29 cellular contexts compared by ENCODE assay signal in genomic region chr17:20702692-20703091, GRCh38.
"Had no signal": no experiment of that assay in that cellular context is flagged by ENCODE, and none has a peak within 500 bp of the region (broad histone marks: within the 10 kb centered on the region; RNA-seq: fewer than 3 reads in every experiment).

No MANE protein-coding gene starts in this region.

- H3K4me1 ChIP-seq: esophagus muscularis mucosa, gastrocnemius medialis, heart right ventricle had no signal

- H3K36me3 ChIP-seq: esophagus muscularis mucosa, gastrocnemius medialis, heart right ventricle, WERI-Rb-1 had no signal

- H3K36me3 Mint-ChIP-seq: activated naive CD8-positive, alpha-beta T cell; T-cell had no signal

- H3K9me3 Mint-ChIP-seq: activated B cell treated with CpG ODN at 0.5 μM for 24 hours; activated CD4-positive, alpha-beta memory T cell treated with anti-CD3 and anti-CD28 coated beads, Interleukin-2, amount 10 ng/mL, durations not matched to agents 7 days and 5 days; activated T-cell treated with anti-CD3 and anti-CD28 coated beads, Interleukin-2, amount 50 U/mL, for 24 hours; activated T-cell treated with anti-CD3 and anti-CD28 coated beads, Interleukin-2, amount 50 U/mL, for 72 hours; dendritic cell treated with granulocyte-macrophage colony-stimulating factor and Interleukin-4, amounts not matched to agents 40 ng/mL and 50 ng/mL, for 4 days; T-cell; T-helper 1 cell treated with Interleukin-12 subunit alpha and Interleukin-12 subunit beta and Interleukin-4 antibody, amounts not matched to agents 30 μg/mL and 1 μg/mL, for 36 hours had no signal

- H3K4me3 Mint-ChIP-seq: activated B cell treated with CpG ODN at 0.5 μM for 24 hours; activated CD4-positive, alpha-beta memory T cell treated with anti-CD3 and anti-CD28 coated beads, Interleukin-2, amount 10 ng/mL, durations not matched to agents 7 days and 5 days; activated naive CD8-positive, alpha-beta T cell; activated T-cell treated with anti-CD3 and anti-CD28 coated beads, Interleukin-2, amount 50 U/mL, for 24 hours; activated T-cell treated with anti-CD3 and anti-CD28 coated beads, Interleukin-2, amount 50 U/mL, for 72 hours; dendritic cell treated with granulocyte-macrophage colony-stimulating factor and Interleukin-4, amounts not matched to agents 40 ng/mL and 50 ng/mL, for 4 days; T-cell; T-helper 1 cell treated with Interleukin-12 subunit alpha and Interleukin-12 subunit beta and Interleukin-4 antibody, amounts not matched to agents 30 μg/mL and 1 μg/mL, for 36 hours had no signal

- H3K27me3 Mint-ChIP-seq: activated B cell treated with CpG ODN at 0.5 μM for 24 hours; activated naive CD8-positive, alpha-beta T cell; activated T-cell treated with anti-CD3 and anti-CD28 coated beads, Interleukin-2, amount 50 U/mL, for 24 hours had no signal

- H3K27ac ChIP-seq: coronary artery, dorsolateral prefrontal cortex, esophagus muscularis mucosa, foreskin keratinocyte, gastrocnemius medialis, heart right ventricle, WERI-Rb-1 had no signal

- DNase-seq: activated B cell treated with CpG ODN at 0.5 μM for 24 hours; activated CD4-positive, alpha-beta memory T cell treated with anti-CD3 and anti-CD28 coated beads, Interleukin-2, amount 10 ng/mL, durations not matched to agents 7 days and 5 days; activated CD4-positive, alpha-beta T cell treated with anti-CD3 and anti-CD28 coated beads for 48 hours; activated CD8-positive, alpha-beta memory T cell treated with anti-CD3 and anti-CD28 coated beads, Interleukin-2, amount 50 U/mL, for 48 hours; activated gamma-delta T cell; activated naive CD4-positive, alpha-beta T cell; activated naive CD4-positive, alpha-beta T cell treated with anti-CD3 and anti-CD28 coated beads, Interleukin-2, amount 50 U/mL, for 16 hours; activated T-cell treated with anti-CD3 and anti-CD28 coated beads for 4 hours; activated T-cell treated with anti-CD3 and anti-CD28 coated beads, Interleukin-2, amount 50 U/mL, for 24 hours; activated T-cell treated with anti-CD3 and anti-CD28 coated beads, Interleukin-2, amount 50 U/mL, for 72 hours; amniotic stem cell; anterior cingulate cortex; caudate nucleus; dorsolateral prefrontal cortex; effector memory CD4-positive, alpha-beta T cell; erythroblast; foreskin keratinocyte; gastrocnemius medialis; heart right ventricle; SW 1271; T1000; WERI-Rb-1 had no signal

- H3K27me3 ChIP-seq: foreskin keratinocyte, gastrocnemius medialis, heart right ventricle had no signal

- H3K27ac Mint-ChIP-seq: activated B cell treated with CpG ODN at 0.5 μM for 24 hours; activated CD4-positive, alpha-beta memory T cell treated with anti-CD3 and anti-CD28 coated beads, Interleukin-2, amount 10 ng/mL, durations not matched to agents 7 days and 5 days; activated naive CD8-positive, alpha-beta T cell; activated T-cell treated with anti-CD3 and anti-CD28 coated beads, Interleukin-2, amount 50 U/mL, for 24 hours; activated T-cell treated with anti-CD3 and anti-CD28 coated beads, Interleukin-2, amount 50 U/mL, for 72 hours; dendritic cell treated with granulocyte-macrophage colony-stimulating factor and Interleukin-4, amounts not matched to agents 40 ng/mL and 50 ng/mL, for 4 days; T-cell; T-helper 1 cell treated with Interleukin-12 subunit alpha and Interleukin-12 subunit beta and Interleukin-4 antibody, amounts not matched to agents 30 μg/mL and 1 μg/mL, for 36 hours had no signal

- H3K4me3 ChIP-seq: coronary artery, dorsolateral prefrontal cortex, esophagus muscularis mucosa, gastrocnemius medialis, heart right ventricle had no signal

- ATAC-seq: activated CD4-positive, CD25-positive, alpha-beta regulatory T cell treated with anti-CD3 and anti-CD28 coated beads, Interleukin-2, amount 50 U/mL, for 24 hours; activated T-cell treated with anti-CD3 and anti-CD28 coated beads, Interleukin-2, amount 50 U/mL, for 72 hours; foreskin keratinocyte; gastrocnemius medialis; heart right ventricle; T-cell had no signal

- H3K9me3 ChIP-seq: esophagus muscularis mucosa, gastrocnemius medialis, heart right ventricle had no signal
